27 cellular contexts compared by ENCODE assay signal in the genomic region with DNA sequence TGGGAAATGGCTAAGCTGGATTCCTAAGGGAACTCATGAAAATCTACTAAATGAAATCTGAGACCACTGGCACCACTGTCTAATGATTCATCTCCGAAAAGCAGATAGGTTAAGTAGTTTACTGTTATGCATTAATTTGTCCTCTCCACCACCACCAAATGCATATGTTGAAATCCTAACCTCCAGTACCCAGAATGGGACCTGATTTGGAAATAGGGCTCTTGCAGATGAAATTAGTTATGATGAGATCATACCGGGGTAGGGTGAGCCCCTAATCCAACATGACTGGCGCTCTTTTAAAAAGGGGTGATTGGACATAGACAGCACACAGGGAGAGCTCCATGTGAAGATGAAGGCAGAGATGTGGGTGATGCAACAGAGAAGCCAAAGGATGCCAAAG.
"Had no signal": no experiment of that assay in that cellular context is flagged by ENCODE, and none has a peak within 500 bp of the region (broad histone marks: within the 10 kb centered on the region; RNA-seq: fewer than 3 reads in every experiment).

No MANE protein-coding gene starts in this region.

- DNase-seq: activated CD4-positive, alpha-beta T cell treated with anti-CD3 and anti-CD28 coated beads for 48 hours; activated CD4-positive, alpha-beta T cell treated with anti-CD3 and anti-CD28 coated beads, Interleukin-2, amount 50 U/mL, for 48 hours; activated CD8-positive, alpha-beta memory T cell treated with anti-CD3 and anti-CD28 coated beads for 24 hours; activated effector memory CD4-positive, alpha-beta T cell treated with Interleukin-2 at 50 U/mL for 16 hours; activated naive CD4-positive, alpha-beta T cell treated with Interleukin-2 at 50 U/mL for 16 hours; amniotic stem cell; brain microvascular endothelial cell; central memory CD4-positive, alpha-beta T cell; kidney; left colon; mammary epithelial cell; midbrain; naive thymus-derived CD4-positive, alpha-beta T cell; ovary; small intestine; stimulated activated CD4-positive, alpha-beta T cell treated with anti-CD3 and anti-CD28 coated beads, Interleukin-4, amount 100 ng/mL, for 24 hours; stimulated activated naive B cell treated with anti-CD40 and anti-IgM and Interleukin-4, amounts not matched to agents 10 μg/mL and 1 μg/mL and 100 μg/mL, for 72 hours; stomach; T-helper 9 cell; tibial artery; upper lobe of right lung; WERI-Rb-1 had no signal

- H3K27ac ChIP-seq: brain microvascular endothelial cell, gastroesophageal sphincter, hepatocyte, ovary, stomach, tibial artery, upper lobe of right lung, WERI-Rb-1 had no signal

- H2AFZ ChIP-seq: hepatocyte had no signal

- H3K4me3 ChIP-seq: gastroesophageal sphincter, hepatocyte, ovary, stomach, tibial artery, upper lobe of right lung had no signal

- H3K36me3 ChIP-seq: brain microvascular endothelial cell, gastroesophageal sphincter, ovary, stomach, tibial artery, upper lobe of right lung, WERI-Rb-1 had no signal

- H3K27me3 ChIP-seq: brain microvascular endothelial cell, gastroesophageal sphincter, hepatocyte, ovary, stomach, tibial artery, upper lobe of right lung had no signal

- H3K9me3 ChIP-seq: gastroesophageal sphincter, ovary, tibial artery, upper lobe of right lung had no signal

- H3K4me2 ChIP-seq: hepatocyte had no signal

- ATAC-seq: activated CD4-positive, CD25-positive, alpha-beta regulatory T cell treated with anti-CD3 and anti-CD28 coated beads, Interleukin-2, amount 50 U/mL, for 24 hours; esophagus mucosa; gastroesophageal sphincter; left colon; naive thymus-derived CD4-positive, alpha-beta T cell; sciatic nerve; stimulated activated naive B cell treated with anti-CD40 and anti-IgM and Interleukin-4, amounts not matched to agents 10 μg/mL and 1 μg/mL and 100 μg/mL, for 72 hours; upper lobe of right lung had no signal

- H3K4me1 ChIP-seq: upper lobe of right lung had no signal
